ENCODE assay signal across 8 cellular contexts in the genomic region with DNA sequence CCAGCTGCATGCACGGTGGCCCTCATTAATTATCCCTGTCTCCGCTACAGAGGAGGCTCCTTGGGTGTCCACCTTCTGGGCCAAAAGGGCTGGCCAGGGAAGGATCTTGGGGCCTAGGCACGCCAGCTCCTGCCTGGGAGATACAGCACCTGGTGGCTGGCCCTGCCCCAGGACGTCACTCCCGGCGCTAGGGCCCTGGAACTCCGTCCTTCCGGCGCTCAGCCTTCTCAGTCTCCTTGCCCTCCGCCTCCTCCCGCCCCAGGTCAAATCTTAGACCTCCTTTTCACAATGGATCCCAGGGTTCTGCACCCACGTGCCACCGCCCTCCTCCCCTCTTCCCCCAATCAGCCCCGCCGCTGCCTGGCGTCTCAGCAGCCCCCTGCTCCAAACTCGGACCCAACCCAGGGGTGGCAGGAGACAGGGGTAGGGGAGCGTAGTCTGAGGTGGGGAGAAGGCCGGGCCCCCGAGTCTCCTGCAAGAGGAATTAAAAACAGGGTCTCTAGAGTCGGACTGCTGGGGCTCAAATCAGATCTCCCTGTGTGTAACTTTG. TPM values are rescaled to one million over a fixed set of nuclear protein-coding genes. Genes with fewer than 3 reads are reported as not detected.
DNase-seq lines count a peak whose midpoint lies in the region; ATAC-seq and TF ChIP-seq lines count a peak whose summit lies in the region.

No MANE protein-coding gene starts in this region.

- H4K20me1 ChIP-seq in neural cell (ENCODE audit: insufficient read depth) = no peaks in the 10 kb centered on the region

- H2AFZ ChIP-seq in neural cell (ENCODE audit: low read depth, low read length) = no peak overlapping the region

- H3K9me2 ChIP-seq in neural cell (ENCODE audit: insufficient read depth, low read length) = no peaks in the 10 kb centered on the region

- H3K4me2 ChIP-seq in neural cell (ENCODE audit: low read length) = peak overlapping the region; percentile 80

- peak overlapping the region; percentile 79 for H3K9ac ChIP-seq in neural cell (ENCODE audit: low read length)

- H3K4me1 ChIP-seq in testis = peaks cover 25% of the 10 kb centered on the region

- peak; percentile 49 for DNase-seq in ACHN
- DNase-seq in OCI-M1 (lab: John Stamatoyannopoulos, UW) = peak; percentile 74
- DNase-seq in activated effector memory CD4-positive, alpha-beta T cell treated with anti-CD3 and anti-CD28 coated beads, Interleukin-2, amount 50 U/mL, for 16 hours = peak; percentile 81
- peak; percentile 69 for DNase-seq in fibroblast of villous mesenchyme (ENCODE audit: low read depth)
- DNase-seq in testis = peak; percentile 87

- H3K27ac ChIP-seq in neural cell (ENCODE audit: low read length) (peak overlapping the region; percentile 80), testis (peak overlapping the region; percentile 74 to 88)

- intact Hi-C loops in testis (cut with DNase I; ENCODE audit: low total_unique reads) = no loop called here

- TF ChIP-seq POLR2A in GM18505 (IDR thresholded peaks at IDR 0.05; ENCODE audit: borderline replicate concordance, extremely low read depth, insufficient read depth, insufficient read length) (no peak), testis (IDR thresholded peaks at IDR 0.05) (no peak)

- TF ChIP-seq RAD21 in neural cell (conservative IDR thresholded peaks at IDR 0.05) = no peak

- no peaks in the 10 kb centered on the region for H3F3A ChIP-seq in neural cell (ENCODE audit: insufficient read depth, low read length, poor library complexity, severe bottlenecking)

- WGBS in testis, 2 donors = 0% methylated on average over 10 to 21 of the region's 21 CpGs

- TF ChIP-seq CTCF in fibroblast of villous mesenchyme (IDR thresholded peaks at IDR 0.05; ENCODE audit: insufficient read depth, low read depth, low read length) (no peak), neural cell (IDR thresholded peaks at IDR 0.05; ENCODE audit: poor library complexity, severe bottlenecking) (no peak), testis (IDR thresholded peaks at IDR 0.05) (peak in 1 of 3 experiments; percentile 4)

- peaks cover 43% of the 10 kb centered on the region for H3K79me2 ChIP-seq in neural cell (replicated peaks; ENCODE audit: insufficient read depth, low read length)

- ATAC-seq in GM18505 (IDR thresholded peaks at IDR 0.05; ENCODE audit: unreplicated experiment) (peak; percentile 37), HG03066 (IDR thresholded peaks at IDR 0.05; ENCODE audit: low read depth, unreplicated experiment) (peak; percentile 53)

- H3K27me3 ChIP-seq in neural cell (ENCODE audit: insufficient read depth, low read depth, low read length) (no peaks in the 10 kb centered on the region), testis (no peaks in the 10 kb centered on the region)

- H3K4me3 ChIP-seq in fibroblast of villous mesenchyme (ENCODE audit: low read depth, low read length) = peak overlapping the region; percentile 92
- peak overlapping the region; percentile 73 for H3K4me3 ChIP-seq in neural cell (ENCODE audit: low read length)
- peak overlapping the region; percentile 82 to 89 for H3K4me3 ChIP-seq in testis

- H3K9me3 ChIP-seq in neural cell (ENCODE audit: low read length) = no peaks in the 10 kb centered on the region
- H3K9me3 ChIP-seq in testis = no peaks in the 10 kb centered on the region

- in situ Hi-C loops in ACHN (cut with HindIII; ENCODE audit: low pct_ligation_motif_present, low pct_unique_long_range_greater_than_20kb, low sequenced_read_pairs) = no loop called here

- no peaks in the 10 kb centered on the region for H3K36me3 ChIP-seq in neural cell (ENCODE audit: insufficient read depth, low read length)
- no peaks in the 10 kb centered on the region for H3K36me3 ChIP-seq in testis (ENCODE audit: low read depth, missing control alignments)

- no peak for TF ChIP-seq EP300 in neural cell (conservative IDR thresholded peaks at IDR 0.05; ENCODE audit: poor library complexity, severe bottlenecking)

TF ChIP-seq in neural cell, 6 proteins besides CTCF, POLR2A, EP300 and RAD21:
- TF ChIP-seq REST (IDR thresholded peaks at IDR 0.05; ENCODE audit: borderline replicate concordance) = no peak
- TF ChIP-seq POLR2AphosphoS5 (IDR thresholded peaks at IDR 0.05) = peak; percentile 41

RNA-seq across cellular contexts. Expression of gene TKT, which starts 0.9 kb away (rescaled TPM):
- total RNA-seq in fibroblast of villous mesenchyme (483 and 591 TPM in 2 replicates), testis (100 to 1,000 TPM; 112 to 184 TPM)
- polyA plus RNA-seq in neural cell (194 and 246 TPM in 2 replicates), testis (ENCODE audit: insufficient read depth, low read depth, low replicate concordance) (99.9 TPM)
- polyA minus RNA-seq in neural cell = 150 and 173 TPM in 2 replicates

Comparison
In these comparisons a context has a peak if more than half of its experiments do, and no peak if none do; other contexts are left out.
1. Peak in every context shown above with its lines: DNase-seq, ATAC-seq, H3K4me3 ChIP-seq and H3K27ac ChIP-seq.